ENCODE assay signal across 1 cellular context in genomic region chr11:66579017-66579606, GRCh38.
TF ChIP-seq lines count a peak whose summit lies in the region.

No MANE protein-coding gene starts in this region.

TF ChIP-seq in GM23338, 12 proteins besides CTCF, POLR2A, EP300 and RAD21 (continued from another document):
- no peak for TF ChIP-seq EZH2 (IDR thresholded peaks at IDR 0.05; ENCODE audit: low read depth, unreplicated experiment)
TF ChIP-seq in GM23338: peak in this region for 0.
